In genomic region chr18:25798026-25798537, GRCh38 we compare ENCODE assay signal across 15 cellular contexts.
DNase-seq lines count a peak whose midpoint lies in the region; ATAC-seq and TF ChIP-seq lines count a peak whose summit lies in the region.
"Had no signal": no experiment of that assay in that cellular context is flagged by ENCODE, and none has a peak within 500 bp of the region (broad histone marks: within the 10 kb centered on the region; RNA-seq: fewer than 3 reads in every experiment).

No MANE protein-coding gene starts in this region.

- ATAC-seq in IMR-90 (ENCODE audit: low read depth) (no peak), psoas muscle (peak; percentile 58 to 94 (median 75)), GM21447 (IDR thresholded peaks at IDR 0.05; ENCODE audit: unreplicated experiment) (no peak), GM18498 (IDR thresholded peaks at IDR 0.05; ENCODE audit: unreplicated experiment) (no peak)
- ATAC-seq: HCT116 had no signal

- TF ChIP-seq RAD21 in IMR-90 (IDR thresholded peaks at IDR 0.05; ENCODE audit: low read length) = no peak

- H3K4me3 ChIP-seq in IMR-90 (ENCODE audit: insufficient read depth, low read depth, low read length) (no peak overlapping the region), psoas muscle (no peak overlapping the region), thyroid gland (replicated peaks in 1 of 3) (no peak overlapping the region)

- H3K27ac ChIP-seq in IMR-90 (ENCODE audit: insufficient read depth, low read length) (no peak overlapping the region), psoas muscle (no peak overlapping the region), thyroid gland (no peak overlapping the region)

- H3K9me3 ChIP-seq in IMR-90 (ENCODE audit: control insufficient read depth, insufficient read depth, low read length) (no peaks in the 10 kb centered on the region), psoas muscle (no peaks in the 10 kb centered on the region), thyroid gland (no peaks in the 10 kb centered on the region)

- CTCF ChIA-PET in IMR-90 (lab: Yijun Ruan, JAX) = no interaction called here

- no peaks in the 10 kb centered on the region for H3K9me1 ChIP-seq in IMR-90 (ENCODE audit: insufficient read depth, low read length)

- in situ Hi-C loops in IMR-90 (cut with MboI; ENCODE audit: low sequenced_read_pairs) = no loop called here

- H3K27me3 ChIP-seq in IMR-90 (ENCODE audit: control insufficient read depth, insufficient read depth, low read length) = no peaks in the 10 kb centered on the region
- no peaks in the 10 kb centered on the region for H3K27me3 ChIP-seq in psoas muscle (ENCODE audit: insufficient read depth in 3 of 3, low read length in 2 of 3)
- no peaks in the 10 kb centered on the region for H3K27me3 ChIP-seq in thyroid gland

- BruUV-seq in IMR-90 (replicated peaks; lab: Mats Ljungman, UMichigan) = no TSS peak

- H3K4ac ChIP-seq in IMR-90 (ENCODE audit: low read depth, low read length) = peak overlapping the region; percentile 63; the same call in 1 of the 2 replicates

- H2BK5ac ChIP-seq in IMR-90 (ENCODE audit: low read depth, low read length, poor library complexity, severe bottlenecking) = no peak overlapping the region

- H3K79me1 ChIP-seq in IMR-90 (ENCODE audit: low read depth in 1 of 2, low read length in 2 of 2) = no peaks in the 10 kb centered on the region

- peak; percentile 3 for DNase-seq in IMR-90
- peak; percentile 54 for DNase-seq in NCI-H524 treated with DMSO at 0.1 percent for 48 hours (lab: John Stamatoyannopoulos, UW)
- peak; percentile 74 for DNase-seq in myocyte (ENCODE audit: low read depth)
- DNase-seq in psoas muscle = no peak
- no peak for DNase-seq in thyroid gland
- DNase-seq in NAMALWA (ENCODE audit: low spot score) = no peak
- DNase-seq: C1 segment of cervical spinal cord; Calu3; CD4-positive, alpha-beta T cell; DMS153; DMS79 treated with DMSO at 0.1 percent for 48 hours; EL had no signal

- no peak for TF ChIP-seq CTCF in IMR-90 (conservative IDR thresholded peaks at IDR 0.05; ENCODE audit: low read depth, low read length)
- no peak for TF ChIP-seq CTCF in psoas muscle (IDR thresholded peaks at IDR 0.05)
- no peak for TF ChIP-seq CTCF in thyroid gland (IDR thresholded peaks at IDR 0.05)

- no peak overlapping the region for H4K91ac ChIP-seq in IMR-90 (ENCODE audit: insufficient read depth, low read depth, low read length)

- no peaks in the 10 kb centered on the region for H3K36me3 ChIP-seq in IMR-90 (ENCODE audit: control insufficient read depth, insufficient read depth, low read length)
- H3K36me3 ChIP-seq in psoas muscle (ENCODE audit: insufficient read depth in 1 of 2, low read depth in 1 of 2) = no peaks in the 10 kb centered on the region
- H3K36me3 ChIP-seq in thyroid gland = no peaks in the 10 kb centered on the region

- dilution Hi-C loops in IMR-90 (cut with HindIII; ENCODE audit: low sequenced_read_pairs, unreplicated experiment) = no loop called here

- H2BK20ac ChIP-seq in IMR-90 (ENCODE audit: low read depth, low read length) = no peak overlapping the region; the same call in 1 of the 2 replicates

- no peak overlapping the region for H3K9ac ChIP-seq in IMR-90 (ENCODE audit: low read depth, low read length)

- H3K23ac ChIP-seq in IMR-90 (ENCODE audit: low read depth, low read length) = no peak overlapping the region

- no peak overlapping the region for H4K8ac ChIP-seq in IMR-90 (ENCODE audit: low read depth in 2 of 2, low read length in 2 of 2)

- no peak overlapping the region for H4K5ac ChIP-seq in IMR-90 (ENCODE audit: low read depth, low read length)

- POLR2A ChIA-PET in IMR-90 (lab: Charles Lee; ENCODE audit: unreplicated experiment) = no interaction called here

- H4K20me1 ChIP-seq in IMR-90 (ENCODE audit: insufficient read depth, low read length) = no peaks in the 10 kb centered on the region

- no peak for TF ChIP-seq POLR2A in IMR-90 (IDR thresholded peaks at IDR 0.05; ENCODE audit: low read depth, low read length)
- TF ChIP-seq POLR2A in thyroid gland (IDR thresholded peaks at IDR 0.05) = no peak

- peak overlapping the region; percentile 27; the same call in 1 of the 2 replicates for H3K4me2 ChIP-seq in IMR-90 (ENCODE audit: low read depth, low read length)

- H2AFZ ChIP-seq in IMR-90 (replicated peaks; ENCODE audit: low read length, poor library complexity) = no peak overlapping the region

- H2BK15ac ChIP-seq in IMR-90 (ENCODE audit: low read depth, low read length) = no peak overlapping the region

- H3K18ac ChIP-seq in IMR-90 (ENCODE audit: low read depth, low read length) = peak overlapping the region; percentile 31; the same call in 1 of the 2 replicates

- H3K14ac ChIP-seq in IMR-90 (replicated peaks; ENCODE audit: low read depth, low read length) = no peak overlapping the region

- no peak overlapping the region for H2AK9ac ChIP-seq in IMR-90 (replicated peaks; ENCODE audit: low read depth, low read length, poor library complexity)

- H3K56ac ChIP-seq in IMR-90 (ENCODE audit: extremely low read depth, insufficient read depth, low read length) = no peak overlapping the region

- no peak overlapping the region for H2BK120ac ChIP-seq in IMR-90 (ENCODE audit: low read depth, low read length)

- no peak overlapping the region for H2AK5ac ChIP-seq in IMR-90 (ENCODE audit: low read depth, low read length)

- WGBS in IMR-90 (ENCODE audit: extremely low coverage in 2 of 2, insufficient read length in 1 of 2), 2 experiments = 100% methylated on average over 2 of the region's 5 CpGs; no CpG with 5 or more reads in 1 of the 2 experiments
- WGBS in psoas muscle, 3 donors = 22 to 40% (median 32%) methylated on average over 5 of the region's 5 CpGs
- WGBS in thyroid gland, 2 donors = 90 to 94% methylated on average over 5 of the region's 5 CpGs

- H3K4me1 ChIP-seq in IMR-90 (ENCODE audit: control insufficient read depth, insufficient read depth, low read length) (peaks cover 4% of the 10 kb centered on the region), psoas muscle (no peaks in the 10 kb centered on the region), thyroid gland (no peaks in the 10 kb centered on the region)

- intact Hi-C loops in IMR-90 (cut with micrococcal nuclease) = no loop called here
- intact Hi-C loops in psoas muscle (cut with DNase I) = no loop called here
- intact Hi-C loops in thyroid gland (cut with DNase I) = no loop called here

TF ChIP-seq in IMR-90, 13 proteins besides CTCF, POLR2A, EP300 and RAD21:
- TF ChIP-seq RFX5 (IDR thresholded peaks at IDR 0.05; ENCODE audit: low read depth, low read length) (no peak), FOS (IDR thresholded peaks at IDR 0.05; ENCODE audit: low read depth, low read length) (no peak), ELK1 (IDR thresholded peaks at IDR 0.05; ENCODE audit: borderline replicate concordance, low read depth, low read length) (no peak), RCOR1 (IDR thresholded peaks at IDR 0.05; ENCODE audit: insufficient replicate concordance, low read length) (no peak), NFE2L2 (IDR thresholded peaks at IDR 0.05; ENCODE audit: low read depth, low read length) (no peak), MAFK (IDR thresholded peaks at IDR 0.05; ENCODE audit: low read depth, low read length) (no peak), USF2 (IDR thresholded peaks at IDR 0.05; ENCODE audit: low read depth, low read length) (no peak)

Comparison
In these comparisons a context has a peak if more than half of its experiments do, and no peak if none do; other contexts are left out.
1. ATAC-seq: peak in psoas muscle (4 of 4); none in IMR-90 (single experiment), GM21447 (single experiment) and GM18498 (single experiment).
2. DNase-seq: peak in IMR-90 (single experiment), NCI-H524 treated with DMSO at 0.1 percent for 48 hours (single experiment) and myocyte (single experiment); none in psoas muscle (0 of 2), thyroid gland (0 of 2) and NAMALWA (single experiment).